In the genomic region with DNA sequence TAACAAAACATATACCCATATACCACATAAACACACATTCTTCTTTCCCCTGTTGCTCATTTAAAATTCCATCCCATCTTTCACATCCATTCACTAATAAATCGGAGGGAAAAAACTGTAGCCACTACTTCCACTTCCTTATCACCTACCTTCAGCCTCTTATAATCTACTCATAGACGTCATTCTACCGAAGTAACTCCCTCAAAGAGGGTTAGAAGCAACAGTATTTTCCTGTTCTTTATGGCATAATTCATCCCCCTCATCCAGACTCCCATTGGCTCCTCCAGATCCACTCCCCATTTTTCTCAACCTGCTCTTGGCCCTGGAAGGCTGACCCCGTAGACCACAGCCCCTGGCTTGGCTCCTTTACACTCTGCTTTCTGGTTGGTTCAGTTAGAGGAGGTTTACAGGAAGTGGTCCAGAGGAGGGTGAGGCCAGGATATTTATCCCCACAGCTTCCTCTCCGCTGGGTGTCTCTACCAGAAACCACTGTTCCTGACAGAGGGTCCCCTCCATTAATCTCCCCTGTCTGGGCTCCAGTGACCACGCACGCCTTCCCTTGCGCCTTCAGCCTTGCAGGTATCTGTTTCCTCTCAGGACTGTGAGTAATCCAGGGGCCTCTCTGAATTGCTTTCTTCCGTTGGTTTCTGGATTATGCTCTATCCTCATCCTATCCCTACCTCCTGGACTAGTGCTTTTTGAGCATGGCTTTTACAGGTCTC, we compare ENCODE assay signal across 1 cellular context.
TF ChIP-seq lines count a peak whose summit lies in the region.

No MANE protein-coding gene starts in this region.

TF ChIP-seq in GM23338, 12 proteins besides CTCF, POLR2A, EP300 and RAD21:
- TF ChIP-seq POLR2AphosphoS5 (IDR thresholded peaks at IDR 0.05; ENCODE audit: low read depth) (no peak), EZH2 (IDR thresholded peaks at IDR 0.05; ENCODE audit: low read depth, unreplicated experiment) (no peak), NANOG (IDR thresholded peaks at IDR 0.05; ENCODE audit: borderline replicate concordance) (no peak), ZNF114 (CRISPR knock-in tag; IDR thresholded peaks at IDR 0.05) (no peak), ZNF331 (CRISPR knock-in tag; IDR thresholded peaks at IDR 0.05; ENCODE audit: low read depth) (no peak), STAT1 (IDR thresholded peaks at IDR 0.05; ENCODE audit: unreplicated experiment) (no peak), EZH2phosphoT487 (IDR thresholded peaks at IDR 0.05; ENCODE audit: unreplicated experiment) (no peak), CREB1 (CRISPR knock-in tag; IDR thresholded peaks at IDR 0.05; ENCODE audit: low read depth) (no peak), JUNB (IDR thresholded peaks at IDR 0.05; ENCODE audit: unreplicated experiment) (no peak)
- TF ChIP-seq, protein P1, sequence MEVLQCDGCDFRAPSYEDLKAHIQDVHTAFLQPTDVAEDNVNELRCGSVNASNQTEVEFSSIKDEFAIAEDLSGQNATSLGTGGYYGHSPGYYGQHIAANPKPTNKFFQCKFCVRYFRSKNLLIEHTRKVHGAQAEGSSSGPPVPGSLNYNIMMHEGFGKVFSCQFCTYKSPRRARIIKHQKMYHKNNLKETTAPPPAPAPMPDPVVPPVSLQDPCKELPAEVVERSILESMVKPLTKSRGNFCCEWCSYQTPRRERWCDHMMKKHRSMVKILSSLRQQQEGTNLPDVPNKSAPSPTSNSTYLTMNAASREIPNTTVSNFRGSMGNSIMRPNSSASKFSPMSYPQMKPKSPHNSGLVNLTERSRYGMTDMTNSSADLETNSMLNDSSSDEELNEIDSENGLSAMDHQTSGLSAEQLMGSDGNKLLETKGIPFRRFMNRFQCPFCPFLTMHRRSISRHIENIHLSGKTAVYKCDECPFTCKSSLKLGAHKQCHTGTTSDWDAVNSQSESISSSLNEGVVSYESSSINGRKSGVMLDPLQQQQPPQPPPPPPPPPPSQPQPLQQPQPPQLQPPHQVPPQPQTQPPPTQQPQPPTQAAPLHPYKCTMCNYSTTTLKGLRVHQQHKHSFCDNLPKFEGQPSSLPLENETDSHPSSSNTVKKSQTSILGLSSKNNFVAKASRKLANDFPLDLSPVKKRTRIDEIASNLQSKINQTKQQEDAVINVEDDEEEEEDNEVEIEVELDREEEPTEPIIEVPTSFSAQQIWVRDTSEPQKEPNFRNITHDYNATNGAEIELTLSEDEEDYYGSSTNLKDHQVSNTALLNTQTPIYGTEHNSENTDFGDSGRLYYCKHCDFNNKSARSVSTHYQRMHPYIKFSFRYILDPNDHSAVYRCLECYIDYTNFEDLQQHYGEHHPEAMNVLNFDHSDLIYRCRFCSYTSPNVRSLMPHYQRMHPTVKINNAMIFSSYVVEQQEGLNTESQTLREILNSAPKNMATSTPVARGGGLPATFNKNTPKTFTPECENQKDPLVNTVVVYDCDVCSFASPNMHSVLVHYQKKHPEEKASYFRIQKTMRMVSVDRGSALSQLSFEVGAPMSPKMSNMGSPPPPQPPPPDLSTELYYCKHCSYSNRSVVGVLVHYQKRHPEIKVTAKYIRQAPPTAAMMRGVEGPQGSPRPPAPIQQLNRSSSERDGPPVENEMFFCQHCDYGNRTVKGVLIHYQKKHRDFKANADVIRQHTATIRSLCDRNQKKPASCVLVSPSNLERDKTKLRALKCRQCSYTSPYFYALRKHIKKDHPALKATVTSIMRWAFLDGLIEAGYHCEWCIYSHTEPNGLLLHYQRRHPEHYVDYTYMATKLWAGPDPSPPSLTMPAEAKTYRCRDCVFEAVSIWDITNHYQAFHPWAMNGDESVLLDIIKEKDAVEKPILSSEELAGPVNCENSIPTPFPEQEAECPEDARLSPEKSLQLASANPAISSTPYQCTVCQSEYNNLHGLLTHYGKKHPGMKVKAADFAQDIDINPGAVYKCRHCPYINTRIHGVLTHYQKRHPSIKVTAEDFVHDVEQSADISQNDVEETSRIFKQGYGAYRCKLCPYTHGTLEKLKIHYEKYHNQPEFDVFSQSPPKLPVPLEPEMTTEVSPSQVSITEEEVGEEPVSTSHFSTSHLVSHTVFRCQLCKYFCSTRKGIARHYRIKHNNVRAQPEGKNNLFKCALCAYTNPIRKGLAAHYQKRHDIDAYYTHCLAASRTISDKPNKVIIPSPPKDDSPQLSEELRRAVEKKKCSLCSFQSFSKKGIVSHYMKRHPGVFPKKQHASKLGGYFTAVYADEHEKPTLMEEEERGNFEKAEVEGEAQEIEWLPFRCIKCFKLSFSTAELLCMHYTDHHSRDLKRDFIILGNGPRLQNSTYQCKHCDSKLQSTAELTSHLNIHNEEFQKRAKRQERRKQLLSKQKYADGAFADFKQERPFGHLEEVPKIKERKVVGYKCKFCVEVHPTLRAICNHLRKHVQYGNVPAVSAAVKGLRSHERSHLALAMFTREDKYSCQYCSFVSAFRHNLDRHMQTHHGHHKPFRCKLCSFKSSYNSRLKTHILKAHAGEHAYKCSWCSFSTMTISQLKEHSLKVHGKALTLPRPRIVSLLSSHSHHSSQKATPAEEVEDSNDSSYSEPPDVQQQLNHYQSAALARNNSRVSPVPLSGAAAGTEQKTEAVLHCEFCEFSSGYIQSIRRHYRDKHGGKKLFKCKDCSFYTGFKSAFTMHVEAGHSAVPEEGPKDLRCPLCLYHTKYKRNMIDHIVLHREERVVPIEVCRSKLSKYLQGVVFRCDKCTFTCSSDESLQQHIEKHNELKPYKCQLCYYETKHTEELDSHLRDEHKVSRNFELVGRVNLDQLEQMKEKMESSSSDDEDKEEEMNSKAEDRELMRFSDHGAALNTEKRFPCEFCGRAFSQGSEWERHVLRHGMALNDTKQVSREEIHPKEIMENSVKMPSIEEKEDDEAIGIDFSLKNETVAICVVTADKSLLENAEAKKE (CRISPR knock-in tag; IDR thresholded peaks at IDR 0.05): no peak
- TF ChIP-seq, protein P2, sequence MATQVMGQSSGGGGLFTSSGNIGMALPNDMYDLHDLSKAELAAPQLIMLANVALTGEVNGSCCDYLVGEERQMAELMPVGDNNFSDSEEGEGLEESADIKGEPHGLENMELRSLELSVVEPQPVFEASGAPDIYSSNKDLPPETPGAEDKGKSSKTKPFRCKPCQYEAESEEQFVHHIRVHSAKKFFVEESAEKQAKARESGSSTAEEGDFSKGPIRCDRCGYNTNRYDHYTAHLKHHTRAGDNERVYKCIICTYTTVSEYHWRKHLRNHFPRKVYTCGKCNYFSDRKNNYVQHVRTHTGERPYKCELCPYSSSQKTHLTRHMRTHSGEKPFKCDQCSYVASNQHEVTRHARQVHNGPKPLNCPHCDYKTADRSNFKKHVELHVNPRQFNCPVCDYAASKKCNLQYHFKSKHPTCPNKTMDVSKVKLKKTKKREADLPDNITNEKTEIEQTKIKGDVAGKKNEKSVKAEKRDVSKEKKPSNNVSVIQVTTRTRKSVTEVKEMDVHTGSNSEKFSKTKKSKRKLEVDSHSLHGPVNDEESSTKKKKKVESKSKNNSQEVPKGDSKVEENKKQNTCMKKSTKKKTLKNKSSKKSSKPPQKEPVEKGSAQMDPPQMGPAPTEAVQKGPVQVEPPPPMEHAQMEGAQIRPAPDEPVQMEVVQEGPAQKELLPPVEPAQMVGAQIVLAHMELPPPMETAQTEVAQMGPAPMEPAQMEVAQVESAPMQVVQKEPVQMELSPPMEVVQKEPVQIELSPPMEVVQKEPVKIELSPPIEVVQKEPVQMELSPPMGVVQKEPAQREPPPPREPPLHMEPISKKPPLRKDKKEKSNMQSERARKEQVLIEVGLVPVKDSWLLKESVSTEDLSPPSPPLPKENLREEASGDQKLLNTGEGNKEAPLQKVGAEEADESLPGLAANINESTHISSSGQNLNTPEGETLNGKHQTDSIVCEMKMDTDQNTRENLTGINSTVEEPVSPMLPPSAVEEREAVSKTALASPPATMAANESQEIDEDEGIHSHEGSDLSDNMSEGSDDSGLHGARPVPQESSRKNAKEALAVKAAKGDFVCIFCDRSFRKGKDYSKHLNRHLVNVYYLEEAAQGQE (IDR thresholded peaks at IDR 0.05; ENCODE audit: unreplicated experiment): no peak
- TF ChIP-seq, protein P3, sequence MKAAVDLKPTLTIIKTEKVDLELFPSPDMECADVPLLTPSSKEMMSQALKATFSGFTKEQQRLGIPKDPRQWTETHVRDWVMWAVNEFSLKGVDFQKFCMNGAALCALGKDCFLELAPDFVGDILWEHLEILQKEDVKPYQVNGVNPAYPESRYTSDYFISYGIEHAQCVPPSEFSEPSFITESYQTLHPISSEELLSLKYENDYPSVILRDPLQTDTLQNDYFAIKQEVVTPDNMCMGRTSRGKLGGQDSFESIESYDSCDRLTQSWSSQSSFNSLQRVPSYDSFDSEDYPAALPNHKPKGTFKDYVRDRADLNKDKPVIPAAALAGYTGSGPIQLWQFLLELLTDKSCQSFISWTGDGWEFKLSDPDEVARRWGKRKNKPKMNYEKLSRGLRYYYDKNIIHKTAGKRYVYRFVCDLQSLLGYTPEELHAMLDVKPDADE (IDR thresholded peaks at IDR 0.05): no peak
